1 cellular context compared by ENCODE assay signal in the genomic region with DNA sequence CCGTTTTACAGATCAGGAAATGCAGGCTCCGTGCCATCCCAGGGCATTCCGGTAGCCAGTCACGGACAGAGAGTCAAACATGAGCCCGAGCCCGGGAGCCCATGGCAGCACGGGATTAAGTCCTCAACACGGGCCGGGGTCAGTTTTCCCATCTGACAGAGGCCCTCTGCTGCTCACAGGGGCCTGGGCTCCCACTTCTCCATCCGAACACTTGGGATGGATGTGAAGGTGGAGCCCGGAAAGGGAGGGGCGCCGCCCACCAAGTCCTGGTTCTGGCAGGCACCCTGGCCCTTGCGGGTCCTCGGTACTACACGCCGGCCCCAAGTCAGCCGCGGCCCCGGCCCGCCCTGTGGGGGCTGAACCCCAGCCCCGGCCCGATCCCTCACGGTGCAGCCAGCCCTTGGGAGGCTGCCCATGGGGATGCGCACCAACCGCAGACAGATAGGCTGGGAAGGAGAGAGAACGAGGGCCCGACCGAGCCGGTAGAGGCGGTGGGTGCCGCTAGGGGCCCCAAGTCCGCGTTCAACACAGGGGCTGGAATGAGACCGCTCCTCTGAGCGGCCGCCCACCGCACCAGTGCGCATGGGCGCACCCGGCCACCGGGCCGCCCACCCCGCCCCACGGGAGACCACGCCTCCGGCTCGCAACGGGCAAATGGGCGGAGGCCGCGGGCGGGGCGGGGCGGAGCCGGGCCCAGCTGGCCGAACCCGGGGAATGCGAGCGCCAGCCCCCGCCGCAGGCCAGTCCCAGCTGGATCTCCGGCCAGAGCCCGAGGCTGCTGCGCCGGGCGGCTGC.
TF ChIP-seq lines count a peak whose summit lies in the region.

TSS of gene CAPN5 (plus strand) at position 743 of the 795 bp plus-strand sequence. CDS start 17,916 bp downstream, outside the sequence.

TF ChIP-seq in HepG2, 621 proteins besides CTCF, POLR2A, EP300 and RAD21 (continued from another document and continues in another):
- TF ChIP-seq, protein P1, sequence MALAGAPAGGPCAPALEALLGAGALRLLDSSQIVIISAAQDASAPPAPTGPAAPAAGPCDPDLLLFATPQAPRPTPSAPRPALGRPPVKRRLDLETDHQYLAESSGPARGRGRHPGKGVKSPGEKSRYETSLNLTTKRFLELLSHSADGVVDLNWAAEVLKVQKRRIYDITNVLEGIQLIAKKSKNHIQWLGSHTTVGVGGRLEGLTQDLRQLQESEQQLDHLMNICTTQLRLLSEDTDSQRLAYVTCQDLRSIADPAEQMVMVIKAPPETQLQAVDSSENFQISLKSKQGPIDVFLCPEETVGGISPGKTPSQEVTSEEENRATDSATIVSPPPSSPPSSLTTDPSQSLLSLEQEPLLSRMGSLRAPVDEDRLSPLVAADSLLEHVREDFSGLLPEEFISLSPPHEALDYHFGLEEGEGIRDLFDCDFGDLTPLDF (CRISPR knock-in tag; IDR thresholded peaks at IDR 0.05) = no peak
- no peak for TF ChIP-seq FOSL1 (CRISPR knock-in tag; IDR thresholded peaks at IDR 0.05; ENCODE audit: borderline replicate concordance)
- no peak for TF ChIP-seq ATF6 (CRISPR knock-in tag; conservative IDR thresholded peaks at IDR 0.05)
- no peak for TF ChIP-seq MXD4 (CRISPR knock-in tag; IDR thresholded peaks at IDR 0.05)
- no peak for TF ChIP-seq ZNF382 (CRISPR knock-in tag; IDR thresholded peaks at IDR 0.05; ENCODE audit: borderline replicate concordance)
- TF ChIP-seq ZBTB37 (CRISPR knock-in tag; IDR thresholded peaks at IDR 0.05) = no peak
- TF ChIP-seq SETDB1 (CRISPR knock-in tag; IDR thresholded peaks at IDR 0.05; ENCODE audit: borderline replicate concordance) = no peak
- no peak for TF ChIP-seq ZNF282 (IDR thresholded peaks at IDR 0.05; ENCODE audit: partially characterized antibody)
- TF ChIP-seq TGIF2 (CRISPR knock-in tag; IDR thresholded peaks at IDR 0.05) = no peak
- TF ChIP-seq FOXO4 (CRISPR knock-in tag; conservative IDR thresholded peaks at IDR 0.05) = no peak
- TF ChIP-seq CBX1 (IDR thresholded peaks at IDR 0.05; ENCODE audit: low read depth) = no peak
- TF ChIP-seq HOXD1 (CRISPR knock-in tag; IDR thresholded peaks at IDR 0.05) = no peak
- TF ChIP-seq GMEB2 (CRISPR knock-in tag; IDR thresholded peaks at IDR 0.05; ENCODE audit: low read depth) = no peak
- TF ChIP-seq MIER3 (CRISPR knock-in tag; IDR thresholded peaks at IDR 0.05; ENCODE audit: borderline replicate concordance) = no peak
- TF ChIP-seq FOXC1 (CRISPR knock-in tag; IDR thresholded peaks at IDR 0.05; ENCODE audit: borderline replicate concordance) = no peak
- peak; percentile 75 for TF ChIP-seq MAZ (IDR thresholded peaks at IDR 0.05; ENCODE audit: borderline replicate concordance, low read depth, low read length)
- peak; percentile 58 for TF ChIP-seq MAZ (CRISPR knock-in tag; IDR thresholded peaks at IDR 0.05; ENCODE audit: low read depth)
- TF ChIP-seq HNRNPUL1 (IDR thresholded peaks at IDR 0.05; ENCODE audit: low read depth, low read length) = no peak
- TF ChIP-seq, protein P2, sequence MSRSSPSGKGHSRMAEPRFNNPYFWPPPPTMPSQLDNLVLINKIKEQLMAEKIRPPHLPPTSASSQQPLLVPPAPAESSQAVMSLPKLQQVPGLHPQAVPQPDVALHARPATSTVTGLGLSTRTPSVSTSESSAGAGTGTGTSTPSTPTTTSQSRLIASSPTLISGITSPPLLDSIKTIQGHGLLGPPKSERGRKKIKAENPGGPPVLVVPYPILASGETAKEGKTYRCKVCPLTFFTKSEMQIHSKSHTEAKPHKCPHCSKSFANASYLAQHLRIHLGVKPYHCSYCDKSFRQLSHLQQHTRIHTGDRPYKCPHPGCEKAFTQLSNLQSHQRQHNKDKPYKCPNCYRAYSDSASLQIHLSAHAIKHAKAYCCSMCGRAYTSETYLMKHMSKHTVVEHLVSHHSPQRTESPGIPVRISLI (CRISPR knock-in tag; IDR thresholded peaks at IDR 0.05; ENCODE audit: borderline replicate concordance) = no peak
- TF ChIP-seq MTERF4 (CRISPR knock-in tag; IDR thresholded peaks at IDR 0.05) = no peak
- no peak for TF ChIP-seq PRDM10 (CRISPR knock-in tag; IDR thresholded peaks at IDR 0.05; ENCODE audit: low read depth)
- TF ChIP-seq, protein P3, sequence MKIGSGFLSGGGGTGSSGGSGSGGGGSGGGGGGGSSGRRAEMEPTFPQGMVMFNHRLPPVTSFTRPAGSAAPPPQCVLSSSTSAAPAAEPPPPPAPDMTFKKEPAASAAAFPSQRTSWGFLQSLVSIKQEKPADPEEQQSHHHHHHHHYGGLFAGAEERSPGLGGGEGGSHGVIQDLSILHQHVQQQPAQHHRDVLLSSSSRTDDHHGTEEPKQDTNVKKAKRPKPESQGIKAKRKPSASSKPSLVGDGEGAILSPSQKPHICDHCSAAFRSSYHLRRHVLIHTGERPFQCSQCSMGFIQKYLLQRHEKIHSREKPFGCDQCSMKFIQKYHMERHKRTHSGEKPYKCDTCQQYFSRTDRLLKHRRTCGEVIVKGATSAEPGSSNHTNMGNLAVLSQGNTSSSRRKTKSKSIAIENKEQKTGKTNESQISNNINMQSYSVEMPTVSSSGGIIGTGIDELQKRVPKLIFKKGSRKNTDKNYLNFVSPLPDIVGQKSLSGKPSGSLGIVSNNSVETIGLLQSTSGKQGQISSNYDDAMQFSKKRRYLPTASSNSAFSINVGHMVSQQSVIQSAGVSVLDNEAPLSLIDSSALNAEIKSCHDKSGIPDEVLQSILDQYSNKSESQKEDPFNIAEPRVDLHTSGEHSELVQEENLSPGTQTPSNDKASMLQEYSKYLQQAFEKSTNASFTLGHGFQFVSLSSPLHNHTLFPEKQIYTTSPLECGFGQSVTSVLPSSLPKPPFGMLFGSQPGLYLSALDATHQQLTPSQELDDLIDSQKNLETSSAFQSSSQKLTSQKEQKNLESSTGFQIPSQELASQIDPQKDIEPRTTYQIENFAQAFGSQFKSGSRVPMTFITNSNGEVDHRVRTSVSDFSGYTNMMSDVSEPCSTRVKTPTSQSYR (CRISPR knock-in tag; IDR thresholded peaks at IDR 0.05; ENCODE audit: borderline replicate concordance) = no peak
- TF ChIP-seq MED8 (CRISPR knock-in tag; IDR thresholded peaks at IDR 0.05; ENCODE audit: insufficient replicate concordance) = no peak
- TF ChIP-seq IRF2 (CRISPR knock-in tag; IDR thresholded peaks at IDR 0.05) = no peak
- TF ChIP-seq ZNF530 (CRISPR knock-in tag; IDR thresholded peaks at IDR 0.05; ENCODE audit: low read depth) = no peak
- no peak for TF ChIP-seq ZNF619 (CRISPR knock-in tag; IDR thresholded peaks at IDR 0.05)
- no peak for TF ChIP-seq KDM6A (CRISPR knock-in tag; IDR thresholded peaks at IDR 0.05; ENCODE audit: low read depth)
- TF ChIP-seq, protein P4, sequence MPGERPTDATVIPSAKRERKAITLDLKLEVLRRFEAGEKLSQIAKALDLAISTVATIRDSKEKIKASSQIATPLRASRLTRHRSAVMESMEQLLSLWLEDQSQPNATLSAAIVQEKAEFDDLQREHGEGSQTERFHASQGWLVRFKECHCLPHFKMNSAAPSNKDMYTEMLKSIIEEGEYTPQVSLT (CRISPR knock-in tag; IDR thresholded peaks at IDR 0.05; ENCODE audit: borderline replicate concordance, low read depth) = no peak
- TF ChIP-seq PCBP2 (optimal IDR thresholded peaks at IDR 0.05; ENCODE audit: low read depth, low read length, poor library complexity, severe bottlenecking) = no peak
- no peak for TF ChIP-seq IKZF4 (CRISPR knock-in tag; IDR thresholded peaks at IDR 0.05; ENCODE audit: borderline replicate concordance, low read depth, not compliant biosample characterization)
- peak; percentile 28 for TF ChIP-seq AGO2 (optimal IDR thresholded peaks at IDR 0.05; ENCODE audit: low read depth, low read length)
- peak; percentile 89 for TF ChIP-seq ZNF567 (CRISPR knock-in tag; IDR thresholded peaks at IDR 0.05; ENCODE audit: borderline replicate concordance)
- peak; percentile 78 for TF ChIP-seq POGK (CRISPR knock-in tag; conservative IDR thresholded peaks at IDR 0.05)
- no peak for TF ChIP-seq LCORL (IDR thresholded peaks at IDR 0.05)
- TF ChIP-seq LCORL (CRISPR knock-in tag; IDR thresholded peaks at IDR 0.05) = peak; percentile 44; the same call in 1 of the 2 replicates
- TF ChIP-seq ARNT2 (CRISPR knock-in tag; IDR thresholded peaks at IDR 0.05; ENCODE audit: low read depth) = peak; percentile 81; the same call in 1 of the 2 replicates
